ENCODE assay signal across 8 cellular contexts in genomic region chr3:30681276-30682211, GRCh38.
DNase-seq lines count a peak whose midpoint lies in the region; ATAC-seq and TF ChIP-seq lines count a peak whose summit lies in the region.

No MANE protein-coding gene starts in this region.

- peaks cover 56% of the 10 kb centered on the region for H3K36me3 ChIP-seq in PC-3 (ENCODE audit: low read depth, low read length)

- no peaks in the 10 kb centered on the region for H3K9me2 ChIP-seq in PC-3 (replicated peaks; ENCODE audit: low read length)

- H3K9me3 Mint-ChIP-seq in nephron = no peaks in the 10 kb centered on the region

- H3K4me3 ChIP-seq in PC-3 (ENCODE audit: low read length) = no peak overlapping the region

- peak overlapping the region; percentile 5 to 40 (median 27) for H3K4me3 Mint-ChIP-seq in nephron

- TF ChIP-seq CTCF in PC-3 (conservative IDR thresholded peaks at IDR 0.05; ENCODE audit: low read depth, low read length) = no peak
- TF ChIP-seq CTCF in nephron (IDR thresholded peaks at IDR 0.05; ENCODE audit: unreplicated experiment in 3 of 3) = no peak

- peaks cover 62% of the 10 kb centered on the region for H3K79me2 ChIP-seq in PC-3 (ENCODE audit: low read length)

- H3K27ac ChIP-seq in PC-3 (ENCODE audit: low read length) (peak overlapping the region; percentile 77), epithelial cell of prostate (peak overlapping the region; percentile 31)

- no TSS peak for BruUV-seq in PC-3 (replicated peaks; lab: Mats Ljungman, UMichigan)

- DNase-seq in AG20443 (ENCODE audit: low spot score) = peak; percentile 83
- DNase-seq in PC-3 = peak; percentile 90
- no peak for DNase-seq in epithelial cell of prostate (ENCODE audit: low read depth, low spot score)
- no peak for DNase-seq in NCI-H1694 treated with DMSO at 0.1 percent for 48 hours (lab: John Stamatoyannopoulos, UW)

- peaks cover 74% of the 10 kb centered on the region for H3K4me1 Mint-ChIP-seq in nephron

- H3F3A ChIP-seq in PC-3 (ENCODE audit: low read length, unreplicated experiment) = peaks cover 11% of the 10 kb centered on the region

- POLR2A ChIA-PET in PC-3 (lab: Charles Lee; ENCODE audit: unreplicated experiment) = interaction anchor here (0.7 kb wide), 1 partner anchor 1059 kb away, joined by 4 read pairs; no protein-coding TSS in a partner anchor

- H2AFZ ChIP-seq in PC-3 (ENCODE audit: low read length) = no peak overlapping the region

- H3K9me3 ChIP-seq in PC-3 (ENCODE audit: low read length) = no peaks in the 10 kb centered on the region

- H4K20me1 ChIP-seq in PC-3 (ENCODE audit: low read length) = no peaks in the 10 kb centered on the region

- peaks cover 7% of the 10 kb centered on the region for H3K27me3 Mint-ChIP-seq in nephron (ENCODE audit: low read depth)

- intact Hi-C loops in PC-3 (cut with micrococcal nuclease) = loop anchor here (10.0 kb wide), 1 partner anchor 397 kb away; no protein-coding TSS in a partner anchor

- peak overlapping the region; percentile 28 for H3K9ac ChIP-seq in PC-3 (ENCODE audit: low read length)

- H3K4me2 ChIP-seq in PC-3 (ENCODE audit: low read length) = peak overlapping the region; percentile 45

- CTCF ChIA-PET in PC-3 (lab: Charles Lee) = interaction anchor here (0.8 kb wide), 1 partner anchor 12 kb away, joined by 3 read pairs; no protein-coding TSS in a partner anchor

- peak overlapping the region; percentile 87 to 92 (median 89) for H3K27ac Mint-ChIP-seq in nephron

- peaks cover 44% of the 10 kb centered on the region for H3K4me1 ChIP-seq in PC-3 (ENCODE audit: insufficient read depth, low read length)

- H3K27me3 ChIP-seq in PC-3 (ENCODE audit: low read length) = no peaks in the 10 kb centered on the region

- ATAC-seq in PC-3 = peak; percentile 94
- no peak for ATAC-seq in HG03095 (IDR thresholded peaks at IDR 0.05; ENCODE audit: unreplicated experiment)
- no peak for ATAC-seq in GM21423 (IDR thresholded peaks at IDR 0.05; ENCODE audit: unreplicated experiment)
- ATAC-seq in HG02840 (IDR thresholded peaks at IDR 0.05; ENCODE audit: low FRiP score, unreplicated experiment) = no peak

- peaks cover 38% of the 10 kb centered on the region for H3K36me3 Mint-ChIP-seq in nephron (ENCODE audit: low read depth)

Comparison
In these comparisons a context has a peak if more than half of its experiments do, and no peak if none do; other contexts are left out.
1. DNase-seq: peak in AG20443 (single experiment) and PC-3 (single experiment); none in epithelial cell of prostate (single experiment) and NCI-H1694 treated with DMSO at 0.1 percent for 48 hours (single experiment).